Comparison of ENCODE assay signal across 16 cellular contexts in the genomic region with DNA sequence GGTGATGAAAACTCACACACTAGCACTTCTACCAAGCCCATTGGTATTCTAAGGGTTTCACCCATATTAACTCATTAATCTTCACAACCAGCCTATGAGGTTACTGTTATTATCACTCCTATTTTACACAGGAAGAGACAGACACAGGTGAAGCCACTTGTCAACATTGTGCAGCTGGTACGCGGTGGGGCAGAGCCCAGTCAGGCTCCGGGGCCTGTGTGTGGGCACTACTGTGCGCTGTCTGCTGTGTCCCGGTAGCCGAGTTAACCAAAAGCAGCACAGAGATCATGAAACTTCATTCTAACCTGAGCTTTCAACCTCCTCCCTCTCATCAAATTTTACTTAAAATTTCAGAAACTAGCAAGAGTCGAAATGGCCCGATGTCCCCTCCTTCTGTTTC.
DNase-seq lines count a peak whose midpoint lies in the region; ATAC-seq and TF ChIP-seq lines count a peak whose summit lies in the region.
"Had no signal": no experiment of that assay in that cellular context is flagged by ENCODE, and none has a peak within 500 bp of the region (broad histone marks: within the 10 kb centered on the region; RNA-seq: fewer than 3 reads in every experiment).

No MANE protein-coding gene starts in this region.

- DNase-seq in stimulated activated naive CD8-positive, alpha-beta T cell treated with anti-CD3 and anti-CD28 coated beads, Interleukin-15, amount 100 ng/mL, for 72 hours = no peak
- no peak for DNase-seq in esophagus muscularis mucosa (ENCODE audit: extremely low spot score)
- no peak for DNase-seq in psoas muscle
- DNase-seq in activated T-helper 1 cell treated with anti-CD3 and anti-CD28 coated beads, Interleukin-12 subunit alpha, Interleukin-12 subunit beta, Interleukin-2, Interleukin-4 antibody, amounts not matched to agents 30 ng/mL and 10 ng/mL and 1 ng/mL, durations not matched to agents 14 hours and 24 hours and 36 hours (ENCODE audit: low spot score) = no peak
- no peak for DNase-seq in SW480 (ENCODE audit: low spot score)
- no peak for DNase-seq in NCI-H524 treated with DMSO at 0.1 percent for 48 hours (lab: John Stamatoyannopoulos, UW)
- DNase-seq in endodermal cell = no peak
- DNase-seq: activated CD4-positive, alpha-beta T cell treated with anti-CD3 and anti-CD28 coated beads, Interleukin-2, amount 10 ng/mL, durations not matched to agents 24 days and 14 days; Caco-2; colonic mucosa; Karpas-422; stimulated activated CD4-positive, alpha-beta T cell treated with anti-CD3 and anti-CD28 coated beads, Interleukin-2, amount 100 ng/mL, for 48 hours; upper lobe of left lung had no signal

- H3K27ac Mint-ChIP-seq in stimulated activated naive CD8-positive, alpha-beta T cell treated with anti-CD3 and anti-CD28 coated beads, Interleukin-15, Interleukin-2, amounts not matched to agents 100 ng/mL and 50 ng/mL, for 24 hours = peak overlapping the region; percentile 41
- H3K27ac Mint-ChIP-seq in stimulated activated naive CD8-positive, alpha-beta T cell treated with anti-CD3 and anti-CD28 coated beads, Interleukin-15, amount 100 ng/mL, for 72 hours = no peak overlapping the region
- no peak overlapping the region for H3K27ac Mint-ChIP-seq in activated T-helper 1 cell treated with anti-CD3 and anti-CD28 coated beads, Interleukin-12 subunit alpha, Interleukin-12 subunit beta, Interleukin-2, Interleukin-4 antibody, amounts not matched to agents 30 ng/mL and 10 ng/mL and 1 ng/mL, durations not matched to agents 14 hours and 24 hours and 36 hours
- H3K27ac Mint-ChIP-seq in endodermal cell = no peak overlapping the region
- H3K27ac Mint-ChIP-seq: activated CD4-positive, alpha-beta T cell treated with anti-CD3 and anti-CD28 coated beads, Interleukin-2, amount 10 ng/mL, durations not matched to agents 24 days and 14 days; activated naive CD8-positive, alpha-beta T cell treated with anti-CD3 and anti-CD28 coated beads, Interleukin-2, amount 50 U/mL, for 24 hours had no signal

- peaks cover 9% of the 10 kb centered on the region for H3K4me1 Mint-ChIP-seq in stimulated activated naive CD8-positive, alpha-beta T cell treated with anti-CD3 and anti-CD28 coated beads, Interleukin-15, Interleukin-2, amounts not matched to agents 100 ng/mL and 50 ng/mL, for 24 hours (ENCODE audit: low read depth)
- peaks cover 9% of the 10 kb centered on the region for H3K4me1 Mint-ChIP-seq in stimulated activated naive CD8-positive, alpha-beta T cell treated with anti-CD3 and anti-CD28 coated beads, Interleukin-15, amount 100 ng/mL, for 72 hours
- H3K4me1 Mint-ChIP-seq in activated T-helper 1 cell treated with anti-CD3 and anti-CD28 coated beads, Interleukin-12 subunit alpha, Interleukin-12 subunit beta, Interleukin-2, Interleukin-4 antibody, amounts not matched to agents 30 ng/mL and 10 ng/mL and 1 ng/mL, durations not matched to agents 14 hours and 24 hours and 36 hours (ENCODE audit: low read depth) = no peaks in the 10 kb centered on the region
- H3K4me1 Mint-ChIP-seq in endodermal cell = no peaks in the 10 kb centered on the region

- H3K27me3 Mint-ChIP-seq in stimulated activated naive CD8-positive, alpha-beta T cell treated with anti-CD3 and anti-CD28 coated beads, Interleukin-15, Interleukin-2, amounts not matched to agents 100 ng/mL and 50 ng/mL, for 24 hours = no peaks in the 10 kb centered on the region
- H3K27me3 Mint-ChIP-seq in stimulated activated naive CD8-positive, alpha-beta T cell treated with anti-CD3 and anti-CD28 coated beads, Interleukin-15, amount 100 ng/mL, for 72 hours = no peaks in the 10 kb centered on the region
- no peaks in the 10 kb centered on the region for H3K27me3 Mint-ChIP-seq in activated T-helper 1 cell treated with anti-CD3 and anti-CD28 coated beads, Interleukin-12 subunit alpha, Interleukin-12 subunit beta, Interleukin-2, Interleukin-4 antibody, amounts not matched to agents 30 ng/mL and 10 ng/mL and 1 ng/mL, durations not matched to agents 14 hours and 24 hours and 36 hours (ENCODE audit: insufficient read depth)
- peaks cover 2% of the 10 kb centered on the region for H3K27me3 Mint-ChIP-seq in endodermal cell (ENCODE audit: insufficient read depth)
- H3K27me3 Mint-ChIP-seq: activated CD4-positive, alpha-beta T cell treated with anti-CD3 and anti-CD28 coated beads, Interleukin-2, amount 10 ng/mL, durations not matched to agents 24 days and 14 days had no signal

- ATAC-seq in stimulated activated naive CD8-positive, alpha-beta T cell treated with anti-CD3 and anti-CD28 coated beads, Interleukin-15, amount 100 ng/mL, for 72 hours = no peak
- ATAC-seq in psoas muscle = peak in 3 of 4 donors; percentile 21 to 61 (median 45)

- peaks cover 21 to 30% (median 26%) of the 10 kb centered on the region in 4 donors for H3K4me1 ChIP-seq in esophagus muscularis mucosa
- H3K4me1 ChIP-seq in psoas muscle = no peaks in the 10 kb centered on the region
- H3K4me1 ChIP-seq in endodermal cell (ENCODE audit: control insufficient read depth, insufficient read depth, low read length) = no peaks in the 10 kb centered on the region
- H3K4me1 ChIP-seq: Caco-2, colonic mucosa, upper lobe of left lung had no signal

- H3K27me3 ChIP-seq in esophagus muscularis mucosa (no peaks in the 10 kb centered on the region), psoas muscle (ENCODE audit: insufficient read depth in 3 of 3, low read length in 2 of 3) (no peaks in the 10 kb centered on the region), endodermal cell (ENCODE audit: control insufficient read depth, insufficient read depth, low read length, poor library complexity, severe bottlenecking) (no peaks in the 10 kb centered on the region)
- H3K27me3 ChIP-seq: colonic mucosa, upper lobe of left lung had no signal

- H3K9me3 Mint-ChIP-seq in stimulated activated naive CD8-positive, alpha-beta T cell treated with anti-CD3 and anti-CD28 coated beads, Interleukin-15, Interleukin-2, amounts not matched to agents 100 ng/mL and 50 ng/mL, for 24 hours = no peaks in the 10 kb centered on the region
- no peaks in the 10 kb centered on the region for H3K9me3 Mint-ChIP-seq in stimulated activated naive CD8-positive, alpha-beta T cell treated with anti-CD3 and anti-CD28 coated beads, Interleukin-15, amount 100 ng/mL, for 72 hours
- H3K9me3 Mint-ChIP-seq in activated T-helper 1 cell treated with anti-CD3 and anti-CD28 coated beads, Interleukin-12 subunit alpha, Interleukin-12 subunit beta, Interleukin-2, Interleukin-4 antibody, amounts not matched to agents 30 ng/mL and 10 ng/mL and 1 ng/mL, durations not matched to agents 14 hours and 24 hours and 36 hours = no peaks in the 10 kb centered on the region
- H3K9me3 Mint-ChIP-seq in endodermal cell = peaks cover 66% of the 10 kb centered on the region
- H3K9me3 Mint-ChIP-seq: activated CD4-positive, alpha-beta T cell treated with anti-CD3 and anti-CD28 coated beads, Interleukin-2, amount 10 ng/mL, durations not matched to agents 24 days and 14 days; activated naive CD8-positive, alpha-beta T cell treated with anti-CD3 and anti-CD28 coated beads, Interleukin-2, amount 50 U/mL, for 24 hours had no signal

- H3K36me3 Mint-ChIP-seq in stimulated activated naive CD8-positive, alpha-beta T cell treated with anti-CD3 and anti-CD28 coated beads, Interleukin-15, Interleukin-2, amounts not matched to agents 100 ng/mL and 50 ng/mL, for 24 hours (ENCODE audit: low read depth) = no peaks in the 10 kb centered on the region
- H3K36me3 Mint-ChIP-seq in activated T-helper 1 cell treated with anti-CD3 and anti-CD28 coated beads, Interleukin-12 subunit alpha, Interleukin-12 subunit beta, Interleukin-2, Interleukin-4 antibody, amounts not matched to agents 30 ng/mL and 10 ng/mL and 1 ng/mL, durations not matched to agents 14 hours and 24 hours and 36 hours (ENCODE audit: low read depth) = no peaks in the 10 kb centered on the region
- H3K36me3 Mint-ChIP-seq in endodermal cell (ENCODE audit: low read depth) = no peaks in the 10 kb centered on the region

- no peak for TF ChIP-seq CTCF in esophagus muscularis mucosa (IDR thresholded peaks at IDR 0.05)
- TF ChIP-seq CTCF in psoas muscle (IDR thresholded peaks at IDR 0.05) = no peak
- TF ChIP-seq CTCF in endodermal cell (conservative IDR thresholded peaks at IDR 0.05) = no peak

- H3K9me3 ChIP-seq in esophagus muscularis mucosa = no peaks in the 10 kb centered on the region
- H3K9me3 ChIP-seq in psoas muscle = no peaks in the 10 kb centered on the region
- H3K9me3 ChIP-seq in endodermal cell (ENCODE audit: control insufficient read depth, low read length) = peaks cover 7% of the 10 kb centered on the region
- H3K9me3 ChIP-seq: Caco-2, colonic mucosa, SJCRH30, upper lobe of left lung had no signal

- H3K4me3 ChIP-seq in esophagus muscularis mucosa (no peak overlapping the region), psoas muscle (no peak overlapping the region), endodermal cell (ENCODE audit: low read length) (no peak overlapping the region)
- H3K4me3 ChIP-seq: colonic mucosa, SJCRH30, upper lobe of left lung had no signal

- no peak for TF ChIP-seq POLR2A in esophagus muscularis mucosa (IDR thresholded peaks at IDR 0.05; ENCODE audit: low read depth)

- no peak overlapping the region for H3K9ac ChIP-seq in endodermal cell (ENCODE audit: extremely low read depth, low read length, poor library complexity, severe bottlenecking)

- whole genome bisulfite sequencing in esophagus muscularis mucosa = 93% methylated on average over 8 of the region's 8 CpGs
- WGBS in psoas muscle, 3 donors = 92 to 94% (median 92%) methylated on average over 8 of the region's 8 CpGs
- WGBS in endodermal cell (ENCODE audit: insufficient coverage in 1 of 2, insufficient read length in 1 of 2), 2 experiments = 91 to 100% methylated on average over 2 to 8 of the region's 8 CpGs

- intact Hi-C loops in esophagus muscularis mucosa (cut with DNase I) (no loop called here), psoas muscle (cut with DNase I) (loop anchor here in 1 of 2 donors (1.0 kb wide), 1 partner anchor 38 kb away; no protein-coding TSS in a partner anchor)
- intact Hi-C loops in activated T-helper 1 cell treated with anti-CD3 and anti-CD28 coated beads, Interleukin-12 subunit alpha, Interleukin-12 subunit beta, Interleukin-2, Interleukin-4 antibody, amounts not matched to agents 30 ng/mL and 10 ng/mL and 1 ng/mL, durations not matched to agents 14 hours and 24 hours and 36 hours (cut with micrococcal nuclease) = no loop called here

- H3K36me3 ChIP-seq in esophagus muscularis mucosa (no peaks in the 10 kb centered on the region), psoas muscle (ENCODE audit: insufficient read depth in 1 of 2, low read depth in 1 of 2) (no peaks in the 10 kb centered on the region), endodermal cell (ENCODE audit: control insufficient read depth, insufficient read depth, low read length) (no peaks in the 10 kb centered on the region)
- H3K36me3 ChIP-seq: colonic mucosa, SJCRH30, upper lobe of left lung had no signal

- peak overlapping the region; percentile 59 to 71 (median 60) for H3K27ac ChIP-seq in esophagus muscularis mucosa (replicated peaks in 1 of 4)
- H3K27ac ChIP-seq in psoas muscle = peak overlapping the region; percentile 43
- H3K27ac ChIP-seq in endodermal cell (ENCODE audit: low read depth, low read length) = no peak overlapping the region
- H3K27ac ChIP-seq: colonic mucosa, SJCRH30, upper lobe of left lung had no signal

- H3K4me3 Mint-ChIP-seq in stimulated activated naive CD8-positive, alpha-beta T cell treated with anti-CD3 and anti-CD28 coated beads, Interleukin-15, Interleukin-2, amounts not matched to agents 100 ng/mL and 50 ng/mL, for 24 hours = no peak overlapping the region
- H3K4me3 Mint-ChIP-seq in stimulated activated naive CD8-positive, alpha-beta T cell treated with anti-CD3 and anti-CD28 coated beads, Interleukin-15, amount 100 ng/mL, for 72 hours = peak overlapping the region in 1 of 2 donors; percentile 66
- no peak overlapping the region for H3K4me3 Mint-ChIP-seq in activated T-helper 1 cell treated with anti-CD3 and anti-CD28 coated beads, Interleukin-12 subunit alpha, Interleukin-12 subunit beta, Interleukin-2, Interleukin-4 antibody, amounts not matched to agents 30 ng/mL and 10 ng/mL and 1 ng/mL, durations not matched to agents 14 hours and 24 hours and 36 hours
- H3K4me3 Mint-ChIP-seq in endodermal cell = no peak overlapping the region
- H3K4me3 Mint-ChIP-seq: activated CD4-positive, alpha-beta T cell treated with anti-CD3 and anti-CD28 coated beads, Interleukin-2, amount 10 ng/mL, durations not matched to agents 24 days and 14 days had no signal

- no peak for TF ChIP-seq EP300 in esophagus muscularis mucosa (IDR thresholded peaks at IDR 0.05)
